ENCODE assay signal across 1 cellular context in the genomic region with DNA sequence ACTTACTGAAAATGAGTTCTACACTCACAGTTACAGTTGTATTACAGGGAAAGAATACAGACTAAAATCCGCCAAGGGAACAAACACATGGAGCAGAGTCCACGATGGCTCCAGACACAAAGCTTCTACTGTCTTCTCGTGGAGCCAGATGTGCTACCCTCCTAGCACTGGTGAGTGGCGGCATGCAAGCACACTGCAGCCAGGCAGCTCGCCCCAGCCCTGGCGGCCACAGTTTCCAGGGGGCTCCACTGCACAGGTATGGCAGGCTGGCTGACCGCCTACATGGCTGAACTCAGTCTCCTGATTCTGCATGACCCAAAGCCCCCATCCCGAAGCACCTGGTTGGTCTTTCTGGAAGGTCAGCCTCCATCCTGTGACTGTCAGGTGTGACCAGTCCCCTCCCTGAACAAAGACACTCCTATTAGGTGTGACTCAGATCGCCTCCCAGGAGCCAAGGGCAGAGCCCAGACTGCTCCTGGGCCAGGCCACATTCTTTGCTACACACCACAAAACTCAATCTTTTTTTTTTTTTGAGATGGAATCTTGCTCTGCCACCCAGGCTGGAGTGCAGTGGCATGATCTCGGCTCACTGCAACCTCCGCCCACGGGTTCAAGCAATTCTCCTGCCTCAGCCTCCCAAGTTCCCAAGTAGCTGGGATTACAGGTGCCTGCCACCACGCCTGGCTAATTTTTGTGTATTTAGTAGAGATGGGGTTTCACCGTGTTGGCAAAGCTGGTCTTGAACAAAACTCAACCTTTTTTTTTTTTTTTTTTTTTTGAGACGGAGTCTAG.
TF ChIP-seq lines count a peak whose summit lies in the region.

No MANE protein-coding gene starts in this region.

TF ChIP-seq in HepG2, 621 proteins besides CTCF, POLR2A, EP300 and RAD21 (continued from another document):
- TF ChIP-seq, protein P1, sequence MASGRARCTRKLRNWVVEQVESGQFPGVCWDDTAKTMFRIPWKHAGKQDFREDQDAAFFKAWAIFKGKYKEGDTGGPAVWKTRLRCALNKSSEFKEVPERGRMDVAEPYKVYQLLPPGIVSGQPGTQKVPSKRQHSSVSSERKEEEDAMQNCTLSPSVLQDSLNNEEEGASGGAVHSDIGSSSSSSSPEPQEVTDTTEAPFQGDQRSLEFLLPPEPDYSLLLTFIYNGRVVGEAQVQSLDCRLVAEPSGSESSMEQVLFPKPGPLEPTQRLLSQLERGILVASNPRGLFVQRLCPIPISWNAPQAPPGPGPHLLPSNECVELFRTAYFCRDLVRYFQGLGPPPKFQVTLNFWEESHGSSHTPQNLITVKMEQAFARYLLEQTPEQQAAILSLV (CRISPR knock-in tag; IDR thresholded peaks at IDR 0.05; ENCODE audit: borderline replicate concordance): peak; percentile 56; the same call in 1 of the 2 replicates
- TF ChIP-seq SMYD3 (CRISPR knock-in tag; IDR thresholded peaks at IDR 0.05): no peak
- peak; percentile 48; the same call in 1 of the 2 replicates for TF ChIP-seq FOSL2 (CRISPR knock-in tag; IDR thresholded peaks at IDR 0.05)
- TF ChIP-seq ZNF333 (CRISPR knock-in tag; IDR thresholded peaks at IDR 0.05; ENCODE audit: borderline replicate concordance): 0 out of 2 replicates have a peak, but pooled peaks have one; percentile 55
- peak; percentile 28; the same call in 1 of the 2 replicates for TF ChIP-seq SAP130 (CRISPR knock-in tag; IDR thresholded peaks at IDR 0.05; ENCODE audit: low read depth)
- TF ChIP-seq ZNF619 (CRISPR knock-in tag; IDR thresholded peaks at IDR 0.05): 0 out of 2 replicates have a peak, but pooled peaks have one; percentile 43
- TF ChIP-seq, protein P2, sequence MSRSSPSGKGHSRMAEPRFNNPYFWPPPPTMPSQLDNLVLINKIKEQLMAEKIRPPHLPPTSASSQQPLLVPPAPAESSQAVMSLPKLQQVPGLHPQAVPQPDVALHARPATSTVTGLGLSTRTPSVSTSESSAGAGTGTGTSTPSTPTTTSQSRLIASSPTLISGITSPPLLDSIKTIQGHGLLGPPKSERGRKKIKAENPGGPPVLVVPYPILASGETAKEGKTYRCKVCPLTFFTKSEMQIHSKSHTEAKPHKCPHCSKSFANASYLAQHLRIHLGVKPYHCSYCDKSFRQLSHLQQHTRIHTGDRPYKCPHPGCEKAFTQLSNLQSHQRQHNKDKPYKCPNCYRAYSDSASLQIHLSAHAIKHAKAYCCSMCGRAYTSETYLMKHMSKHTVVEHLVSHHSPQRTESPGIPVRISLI (CRISPR knock-in tag; IDR thresholded peaks at IDR 0.05; ENCODE audit: borderline replicate concordance): peak; percentile 23; the same call in 1 of the 2 replicates
- TF ChIP-seq, protein P3, sequence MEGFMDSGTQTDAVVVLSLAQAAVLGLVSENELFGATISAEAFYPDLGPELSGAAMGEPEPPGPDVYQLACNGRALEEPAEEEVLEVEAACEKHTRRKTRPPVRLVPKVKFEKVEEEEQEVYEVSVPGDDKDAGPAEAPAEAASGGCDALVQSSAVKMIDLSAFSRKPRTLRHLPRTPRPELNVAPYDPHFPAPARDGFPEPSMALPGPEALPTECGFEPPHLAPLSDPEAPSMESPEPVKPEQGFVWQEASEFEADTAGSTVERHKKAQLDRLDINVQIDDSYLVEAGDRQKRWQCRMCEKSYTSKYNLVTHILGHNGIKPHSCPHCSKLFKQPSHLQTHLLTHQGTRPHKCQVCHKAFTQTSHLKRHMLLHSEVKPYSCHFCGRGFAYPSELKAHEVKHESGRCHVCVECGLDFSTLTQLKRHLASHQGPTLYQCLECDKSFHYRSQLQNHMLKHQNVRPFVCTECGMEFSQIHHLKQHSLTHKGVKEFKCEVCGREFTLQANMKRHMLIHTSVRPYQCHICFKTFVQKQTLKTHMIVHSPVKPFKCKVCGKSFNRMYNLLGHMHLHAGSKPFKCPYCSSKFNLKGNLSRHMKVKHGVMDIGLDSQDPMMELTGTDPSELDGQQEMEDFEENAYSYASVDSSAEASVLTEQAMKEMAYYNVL (CRISPR knock-in tag; IDR thresholded peaks at IDR 0.05; ENCODE audit: borderline replicate concordance): peak; percentile 85
- peak; percentile 43; the same call in 1 of the 2 replicates for TF ChIP-seq MXD4 (CRISPR knock-in tag; IDR thresholded peaks at IDR 0.05)
- peak; percentile 27; the same call in 1 of the 2 replicates for TF ChIP-seq ZNF768 (CRISPR knock-in tag; IDR thresholded peaks at IDR 0.05)
- TF ChIP-seq TEAD3 (CRISPR knock-in tag; optimal IDR thresholded peaks at IDR 0.05; ENCODE audit: borderline replicate concordance): peak; percentile 73
- peak; percentile 92 for TF ChIP-seq ZNF441 (CRISPR knock-in tag; IDR thresholded peaks at IDR 0.05; ENCODE audit: borderline replicate concordance)
- TF ChIP-seq ZNF607 (CRISPR knock-in tag; IDR thresholded peaks at IDR 0.05; ENCODE audit: borderline replicate concordance): peak; percentile 16; the same call in 1 of the 2 replicates
- TF ChIP-seq, protein P4, sequence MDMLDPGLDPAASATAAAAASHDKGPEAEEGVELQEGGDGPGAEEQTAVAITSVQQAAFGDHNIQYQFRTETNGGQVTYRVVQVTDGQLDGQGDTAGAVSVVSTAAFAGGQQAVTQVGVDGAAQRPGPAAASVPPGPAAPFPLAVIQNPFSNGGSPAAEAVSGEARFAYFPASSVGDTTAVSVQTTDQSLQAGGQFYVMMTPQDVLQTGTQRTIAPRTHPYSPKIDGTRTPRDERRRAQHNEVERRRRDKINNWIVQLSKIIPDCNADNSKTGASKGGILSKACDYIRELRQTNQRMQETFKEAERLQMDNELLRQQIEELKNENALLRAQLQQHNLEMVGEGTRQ (IDR thresholded peaks at IDR 0.05; ENCODE audit: low read depth, low read length): peak; percentile 44
- TF ChIP-seq, protein P4 (CRISPR knock-in tag; IDR thresholded peaks at IDR 0.05; ENCODE audit: borderline replicate concordance): no peak
- TF ChIP-seq SP5 (CRISPR knock-in tag; IDR thresholded peaks at IDR 0.05; ENCODE audit: borderline replicate concordance, low read depth): no peak; the same call in 1 of the 2 replicates
- peak; percentile 86 for TF ChIP-seq ZNF331 (CRISPR knock-in tag; IDR thresholded peaks at IDR 0.05)
- peak; percentile 75 for TF ChIP-seq SALL1 (CRISPR knock-in tag; IDR thresholded peaks at IDR 0.05)
- TF ChIP-seq AHR (CRISPR knock-in tag; IDR thresholded peaks at IDR 0.05): no peak
- TF ChIP-seq ZNF780A (CRISPR knock-in tag; IDR thresholded peaks at IDR 0.05): no peak
- TF ChIP-seq, protein P5, sequence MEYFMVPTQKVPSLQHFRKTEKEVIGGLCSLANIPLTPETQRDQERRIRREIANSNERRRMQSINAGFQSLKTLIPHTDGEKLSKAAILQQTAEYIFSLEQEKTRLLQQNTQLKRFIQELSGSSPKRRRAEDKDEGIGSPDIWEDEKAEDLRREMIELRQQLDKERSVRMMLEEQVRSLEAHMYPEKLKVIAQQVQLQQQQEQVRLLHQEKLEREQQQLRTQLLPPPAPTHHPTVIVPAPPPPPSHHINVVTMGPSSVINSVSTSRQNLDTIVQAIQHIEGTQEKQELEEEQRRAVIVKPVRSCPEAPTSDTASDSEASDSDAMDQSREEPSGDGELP (IDR thresholded peaks at IDR 0.05; ENCODE audit: borderline replicate concordance, low read depth): peak; percentile 53; the same call in 1 of the 2 replicates
- TF ChIP-seq, protein P6, sequence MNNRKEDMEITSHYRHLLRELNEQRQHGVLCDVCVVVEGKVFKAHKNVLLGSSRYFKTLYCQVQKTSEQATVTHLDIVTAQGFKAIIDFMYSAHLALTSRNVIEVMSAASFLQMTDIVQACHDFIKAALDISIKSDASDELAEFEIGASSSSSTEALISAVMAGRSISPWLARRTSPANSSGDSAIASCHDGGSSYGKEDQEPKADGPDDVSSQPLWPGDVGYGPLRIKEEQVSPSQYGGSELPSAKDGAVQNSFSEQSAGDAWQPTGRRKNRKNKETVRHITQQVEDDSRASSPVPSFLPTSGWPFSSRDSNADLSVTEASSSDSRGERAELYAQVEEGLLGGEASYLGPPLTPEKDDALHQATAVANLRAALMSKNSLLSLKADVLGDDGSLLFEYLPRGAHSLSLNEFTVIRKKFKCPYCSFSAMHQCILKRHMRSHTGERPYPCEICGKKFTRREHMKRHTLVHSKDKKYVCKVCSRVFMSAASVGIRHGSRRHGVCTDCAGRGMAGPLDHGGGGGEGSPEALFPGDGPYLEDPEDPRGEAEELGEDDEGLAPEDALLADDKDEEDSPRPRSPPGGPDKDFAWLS (CRISPR knock-in tag; IDR thresholded peaks at IDR 0.05; ENCODE audit: borderline replicate concordance): no peak
- TF ChIP-seq TRIM24 (CRISPR knock-in tag; IDR thresholded peaks at IDR 0.05): 0 out of 2 replicates have a peak, but pooled peaks have one; percentile 58
- TF ChIP-seq HNF4G (IDR thresholded peaks at IDR 0.05; ENCODE audit: borderline replicate concordance, low read depth, low read length): peak; percentile 41; the same call in 1 of the 2 replicates
- TF ChIP-seq HNF4G (CRISPR knock-in tag; IDR thresholded peaks at IDR 0.05; ENCODE audit: borderline replicate concordance, low read depth): no peak; the same call in 1 of the 2 replicates
- TF ChIP-seq, protein P7, sequence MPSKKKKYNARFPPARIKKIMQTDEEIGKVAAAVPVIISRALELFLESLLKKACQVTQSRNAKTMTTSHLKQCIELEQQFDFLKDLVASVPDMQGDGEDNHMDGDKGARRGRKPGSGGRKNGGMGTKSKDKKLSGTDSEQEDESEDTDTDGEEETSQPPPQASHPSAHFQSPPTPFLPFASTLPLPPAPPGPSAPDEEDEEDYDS (CRISPR knock-in tag; IDR thresholded peaks at IDR 0.05): peak; percentile 40; the same call in 1 of the 2 replicates
- peak; percentile 73 for TF ChIP-seq SOX5 (CRISPR knock-in tag; IDR thresholded peaks at IDR 0.05; ENCODE audit: borderline replicate concordance)
- no peak for TF ChIP-seq TAF15 (IDR thresholded peaks at IDR 0.05; ENCODE audit: low read depth, low read length, poor library complexity, severe bottlenecking)
- peak; percentile 40; the same call in 1 of the 2 replicates for TF ChIP-seq ZNF350 (CRISPR knock-in tag; IDR thresholded peaks at IDR 0.05; ENCODE audit: borderline replicate concordance, low read depth)
